ENCODE assay signal across 1 cellular context in the genomic region with DNA sequence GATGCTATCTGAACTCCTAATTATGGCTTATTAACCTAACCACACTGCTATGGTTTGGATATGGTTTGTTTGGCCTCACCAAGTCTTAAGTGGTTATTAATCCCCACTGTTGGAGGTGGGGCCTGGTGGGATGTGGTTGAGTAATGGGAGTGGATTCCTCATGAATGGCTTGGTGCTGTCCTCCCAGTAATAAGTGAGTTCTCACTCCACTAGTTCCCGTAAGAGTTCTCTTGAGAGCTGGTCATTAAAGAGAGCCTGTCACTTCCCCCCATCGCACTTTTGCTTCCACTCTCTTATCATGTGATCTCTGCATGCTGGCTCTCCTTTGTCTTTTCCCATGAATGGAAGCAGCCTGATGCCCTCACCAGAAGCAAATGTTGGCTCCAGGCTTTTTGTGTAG.
TF ChIP-seq lines count a peak whose summit lies in the region.

No MANE protein-coding gene starts in this region.

TF ChIP-seq in IMR-90, 13 proteins besides CTCF, POLR2A, EP300 and RAD21:
- TF ChIP-seq USF2 (IDR thresholded peaks at IDR 0.05; ENCODE audit: low read depth, low read length) (no peak), BHLHE40 (IDR thresholded peaks at IDR 0.05; ENCODE audit: low read depth, low read length) (no peak), CHD1 (IDR thresholded peaks at IDR 0.05; ENCODE audit: low read depth, low read length) (no peak), CEBPB (IDR thresholded peaks at IDR 0.05; ENCODE audit: low read depth, low read length) (no peak), RCOR1 (IDR thresholded peaks at IDR 0.05; ENCODE audit: insufficient replicate concordance, low read length) (no peak), NFE2L2 (IDR thresholded peaks at IDR 0.05; ENCODE audit: low read depth, low read length) (no peak), RFX5 (IDR thresholded peaks at IDR 0.05; ENCODE audit: low read depth, low read length) (no peak), MAZ (IDR thresholded peaks at IDR 0.05; ENCODE audit: borderline replicate concordance, low read depth, low read length) (no peak), SMC3 (IDR thresholded peaks at IDR 0.05; ENCODE audit: low read depth, low read length) (no peak), MXI1 (IDR thresholded peaks at IDR 0.05; ENCODE audit: borderline replicate concordance, low read depth, low read length) (no peak), MAFK (IDR thresholded peaks at IDR 0.05; ENCODE audit: low read depth, low read length) (no peak), FOS (IDR thresholded peaks at IDR 0.05; ENCODE audit: low read depth, low read length) (no peak)
- TF ChIP-seq, protein P1, sequence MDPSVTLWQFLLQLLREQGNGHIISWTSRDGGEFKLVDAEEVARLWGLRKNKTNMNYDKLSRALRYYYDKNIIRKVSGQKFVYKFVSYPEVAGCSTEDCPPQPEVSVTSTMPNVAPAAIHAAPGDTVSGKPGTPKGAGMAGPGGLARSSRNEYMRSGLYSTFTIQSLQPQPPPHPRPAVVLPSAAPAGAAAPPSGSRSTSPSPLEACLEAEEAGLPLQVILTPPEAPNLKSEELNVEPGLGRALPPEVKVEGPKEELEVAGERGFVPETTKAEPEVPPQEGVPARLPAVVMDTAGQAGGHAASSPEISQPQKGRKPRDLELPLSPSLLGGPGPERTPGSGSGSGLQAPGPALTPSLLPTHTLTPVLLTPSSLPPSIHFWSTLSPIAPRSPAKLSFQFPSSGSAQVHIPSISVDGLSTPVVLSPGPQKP (IDR thresholded peaks at IDR 0.05; ENCODE audit: borderline replicate concordance, low read depth, low read length) = no peak
